Comparison of ENCODE assay signal across 2 cellular contexts in genomic region chr19:3396881-3397265, GRCh38.
A peak's percentile ranks its signal among the peaks of the same experiment; 100 is the strongest.
TF ChIP-seq lines count a peak whose summit lies in the region.

No MANE protein-coding gene starts in this region.

TF ChIP-seq in K562, 482 proteins besides CTCF, POLR2A, EP300 and RAD21:
- TF ChIP-seq ZNF3 (CRISPR knock-in tag; IDR thresholded peaks at IDR 0.05), result no peak
- TF ChIP-seq, protein P1, sequence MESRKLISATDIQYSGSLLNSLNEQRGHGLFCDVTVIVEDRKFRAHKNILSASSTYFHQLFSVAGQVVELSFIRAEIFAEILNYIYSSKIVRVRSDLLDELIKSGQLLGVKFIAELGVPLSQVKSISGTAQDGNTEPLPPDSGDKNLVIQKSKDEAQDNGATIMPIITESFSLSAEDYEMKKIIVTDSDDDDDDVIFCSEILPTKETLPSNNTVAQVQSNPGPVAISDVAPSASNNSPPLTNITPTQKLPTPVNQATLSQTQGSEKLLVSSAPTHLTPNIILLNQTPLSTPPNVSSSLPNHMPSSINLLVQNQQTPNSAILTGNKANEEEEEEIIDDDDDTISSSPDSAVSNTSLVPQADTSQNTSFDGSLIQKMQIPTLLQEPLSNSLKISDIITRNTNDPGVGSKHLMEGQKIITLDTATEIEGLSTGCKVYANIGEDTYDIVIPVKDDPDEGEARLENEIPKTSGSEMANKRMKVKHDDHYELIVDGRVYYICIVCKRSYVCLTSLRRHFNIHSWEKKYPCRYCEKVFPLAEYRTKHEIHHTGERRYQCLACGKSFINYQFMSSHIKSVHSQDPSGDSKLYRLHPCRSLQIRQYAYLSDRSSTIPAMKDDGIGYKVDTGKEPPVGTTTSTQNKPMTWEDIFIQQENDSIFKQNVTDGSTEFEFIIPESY (CRISPR knock-in tag; IDR thresholded peaks at IDR 0.05), result 0 out of 2 replicates have a peak, but pooled peaks have one; percentile 57
TF ChIP-seq in K562: peak in this region for 1.

TF ChIP-seq in liver, 16 proteins besides CTCF, POLR2A, EP300 and RAD21:
- TF ChIP-seq YY1 (IDR thresholded peaks at IDR 0.05), result no peak
- TF ChIP-seq MAX (IDR thresholded peaks at IDR 0.05), result no peak
- TF ChIP-seq, protein P2, sequence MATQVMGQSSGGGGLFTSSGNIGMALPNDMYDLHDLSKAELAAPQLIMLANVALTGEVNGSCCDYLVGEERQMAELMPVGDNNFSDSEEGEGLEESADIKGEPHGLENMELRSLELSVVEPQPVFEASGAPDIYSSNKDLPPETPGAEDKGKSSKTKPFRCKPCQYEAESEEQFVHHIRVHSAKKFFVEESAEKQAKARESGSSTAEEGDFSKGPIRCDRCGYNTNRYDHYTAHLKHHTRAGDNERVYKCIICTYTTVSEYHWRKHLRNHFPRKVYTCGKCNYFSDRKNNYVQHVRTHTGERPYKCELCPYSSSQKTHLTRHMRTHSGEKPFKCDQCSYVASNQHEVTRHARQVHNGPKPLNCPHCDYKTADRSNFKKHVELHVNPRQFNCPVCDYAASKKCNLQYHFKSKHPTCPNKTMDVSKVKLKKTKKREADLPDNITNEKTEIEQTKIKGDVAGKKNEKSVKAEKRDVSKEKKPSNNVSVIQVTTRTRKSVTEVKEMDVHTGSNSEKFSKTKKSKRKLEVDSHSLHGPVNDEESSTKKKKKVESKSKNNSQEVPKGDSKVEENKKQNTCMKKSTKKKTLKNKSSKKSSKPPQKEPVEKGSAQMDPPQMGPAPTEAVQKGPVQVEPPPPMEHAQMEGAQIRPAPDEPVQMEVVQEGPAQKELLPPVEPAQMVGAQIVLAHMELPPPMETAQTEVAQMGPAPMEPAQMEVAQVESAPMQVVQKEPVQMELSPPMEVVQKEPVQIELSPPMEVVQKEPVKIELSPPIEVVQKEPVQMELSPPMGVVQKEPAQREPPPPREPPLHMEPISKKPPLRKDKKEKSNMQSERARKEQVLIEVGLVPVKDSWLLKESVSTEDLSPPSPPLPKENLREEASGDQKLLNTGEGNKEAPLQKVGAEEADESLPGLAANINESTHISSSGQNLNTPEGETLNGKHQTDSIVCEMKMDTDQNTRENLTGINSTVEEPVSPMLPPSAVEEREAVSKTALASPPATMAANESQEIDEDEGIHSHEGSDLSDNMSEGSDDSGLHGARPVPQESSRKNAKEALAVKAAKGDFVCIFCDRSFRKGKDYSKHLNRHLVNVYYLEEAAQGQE (IDR thresholded peaks at IDR 0.05), result no peak
- no peak for TF ChIP-seq RXRA (IDR thresholded peaks at IDR 0.05)
- TF ChIP-seq JUND (IDR thresholded peaks at IDR 0.05), result no peak
- TF ChIP-seq, protein P3, sequence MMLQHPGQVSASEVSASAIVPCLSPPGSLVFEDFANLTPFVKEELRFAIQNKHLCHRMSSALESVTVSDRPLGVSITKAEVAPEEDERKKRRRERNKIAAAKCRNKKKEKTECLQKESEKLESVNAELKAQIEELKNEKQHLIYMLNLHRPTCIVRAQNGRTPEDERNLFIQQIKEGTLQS (IDR thresholded peaks at IDR 0.05), result no peak
- TF ChIP-seq HNF4G (IDR thresholded peaks at IDR 0.05), result no peak
- TF ChIP-seq FOXA1 (IDR thresholded peaks at IDR 0.05), result no peak
- no peak for TF ChIP-seq EGR1 (IDR thresholded peaks at IDR 0.05; ENCODE audit: low read depth in 2 of 2)
- TF ChIP-seq SP1 (IDR thresholded peaks at IDR 0.05), result no peak
- TF ChIP-seq HNF4A (conservative IDR thresholded peaks at IDR 0.05), result no peak
- TF ChIP-seq, protein P1 (IDR thresholded peaks at IDR 0.05), result no peak
- TF ChIP-seq GABPA (IDR thresholded peaks at IDR 0.05 in 1 of 2, conservative IDR thresholded peaks at IDR 0.05 in 1 of 2), result no peak
- no peak for TF ChIP-seq TAF1 (conservative IDR thresholded peaks at IDR 0.05)
- TF ChIP-seq NR2F2 (IDR thresholded peaks at IDR 0.05), result no peak
- no peak for TF ChIP-seq FOXA2 (IDR thresholded peaks at IDR 0.05)
